Comparison of ENCODE assay signal across 9 cellular contexts in the genomic region with DNA sequence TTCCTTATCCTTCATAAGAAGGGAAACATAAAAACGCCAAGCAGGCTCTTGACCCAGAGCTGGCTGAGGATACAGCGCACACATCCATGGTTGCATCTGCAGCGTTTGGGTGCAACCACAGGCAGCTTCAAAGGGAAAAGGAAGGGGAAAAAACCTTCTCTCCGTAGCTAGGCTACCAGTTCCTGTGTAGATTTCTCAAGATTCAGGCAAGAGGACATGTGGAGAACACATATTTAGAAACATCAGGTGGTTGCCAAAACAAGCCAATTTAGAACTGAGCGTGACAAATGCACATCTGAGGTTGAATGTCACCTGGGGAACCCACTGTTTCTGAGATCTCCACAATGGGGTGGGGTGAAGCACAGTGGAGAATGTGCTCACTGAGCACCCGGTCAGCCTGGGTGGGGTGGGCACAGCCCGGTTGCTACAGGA.
DNase-seq lines count a peak whose midpoint lies in the region; ATAC-seq and TF ChIP-seq lines count a peak whose summit lies in the region.
"Had no signal": no experiment of that assay in that cellular context is flagged by ENCODE, and none has a peak within 500 bp of the region (broad histone marks: within the 10 kb centered on the region; RNA-seq: fewer than 3 reads in every experiment).

No MANE protein-coding gene starts in this region.

- no peak overlapping the region for H3K4me3 Mint-ChIP-seq in activated CD4-positive, alpha-beta T cell treated with anti-CD3 and anti-CD28 coated beads for 36 hours
- H3K4me3 Mint-ChIP-seq in stimulated activated naive B cell treated with anti-CD40 and anti-IgM and Interleukin-4, amounts not matched to agents 10 μg/mL and 1 μg/mL and 100 μg/mL, for 72 hours: peak overlapping the region; percentile 43 to 74
- no peak overlapping the region for H3K4me3 Mint-ChIP-seq in Calu3 (ENCODE audit: low read depth, unreplicated experiment)

- peaks cover 46% of the 10 kb centered on the region for H3K4me1 Mint-ChIP-seq in activated CD4-positive, alpha-beta T cell treated with anti-CD3 and anti-CD28 coated beads for 36 hours
- peaks cover 38 to 55% of the 10 kb centered on the region in 2 donors for H3K4me1 Mint-ChIP-seq in stimulated activated naive B cell treated with anti-CD40 and anti-IgM and Interleukin-4, amounts not matched to agents 10 μg/mL and 1 μg/mL and 100 μg/mL, for 72 hours
- H3K4me1 Mint-ChIP-seq in Calu3 (ENCODE audit: low read depth, unreplicated experiment): no peaks in the 10 kb centered on the region

- POLR2A ChIA-PET in activated CD4-positive, alpha-beta T cell treated with anti-CD3 and anti-CD28 coated beads for 36 hours (lab: Charles Lee): no interaction called here

- peak overlapping the region; percentile 55 for H3K27ac Mint-ChIP-seq in activated CD4-positive, alpha-beta T cell treated with anti-CD3 and anti-CD28 coated beads for 36 hours
- H3K27ac Mint-ChIP-seq in stimulated activated naive B cell treated with anti-CD40 and anti-IgM and Interleukin-4, amounts not matched to agents 10 μg/mL and 1 μg/mL and 100 μg/mL, for 72 hours: peak overlapping the region; percentile 96
- no peak overlapping the region for H3K27ac Mint-ChIP-seq in Calu3 (ENCODE audit: unreplicated experiment)

- no peaks in the 10 kb centered on the region for H3K9me3 ChIP-seq in sigmoid colon

- H3K27me3 Mint-ChIP-seq in activated CD4-positive, alpha-beta T cell treated with anti-CD3 and anti-CD28 coated beads for 36 hours: no peaks in the 10 kb centered on the region
- peaks cover 0 to 11% of the 10 kb centered on the region in 2 donors for H3K27me3 Mint-ChIP-seq in stimulated activated naive B cell treated with anti-CD40 and anti-IgM and Interleukin-4, amounts not matched to agents 10 μg/mL and 1 μg/mL and 100 μg/mL, for 72 hours
- no peaks in the 10 kb centered on the region for H3K27me3 Mint-ChIP-seq in Calu3 (ENCODE audit: unreplicated experiment)

- H3K27ac ChIP-seq in sigmoid colon: peak overlapping the region in 1 of 4 donors; percentile 2

- intact Hi-C loops in activated CD4-positive, alpha-beta T cell treated with anti-CD3 and anti-CD28 coated beads for 36 hours (cut with DNase I, micrococcal nuclease): no loop called here
- intact Hi-C loops in sigmoid colon (cut with DNase I): no loop called here
- intact Hi-C loops in Calu3 (cut with micrococcal nuclease; ENCODE audit: unreplicated experiment): no loop called here

- TF ChIP-seq CTCF in sigmoid colon (IDR thresholded peaks at IDR 0.05) (no peak), Calu3 (IDR thresholded peaks at IDR 0.05; ENCODE audit: unreplicated experiment) (no peak)

- peaks cover 0 to 4% (median 0%) of the 10 kb centered on the region in 4 donors for H3K4me1 ChIP-seq in sigmoid colon

- H3K9me3 Mint-ChIP-seq in activated CD4-positive, alpha-beta T cell treated with anti-CD3 and anti-CD28 coated beads for 36 hours (ENCODE audit: low read depth): no peaks in the 10 kb centered on the region
- H3K9me3 Mint-ChIP-seq in stimulated activated naive B cell treated with anti-CD40 and anti-IgM and Interleukin-4, amounts not matched to agents 10 μg/mL and 1 μg/mL and 100 μg/mL, for 72 hours: no peaks in the 10 kb centered on the region
- no peaks in the 10 kb centered on the region for H3K9me3 Mint-ChIP-seq in Calu3 (ENCODE audit: low read depth, unreplicated experiment)

- no peak for TF ChIP-seq POLR2A in sigmoid colon (IDR thresholded peaks at IDR 0.05)

- no peaks in the 10 kb centered on the region for H3K36me3 ChIP-seq in sigmoid colon

- H3K27me3 ChIP-seq in sigmoid colon: no peaks in the 10 kb centered on the region

- no peak overlapping the region for H3K4me3 ChIP-seq in sigmoid colon

- peak; percentile 51 for DNase-seq in activated CD4-positive, alpha-beta T cell treated with anti-CD3 and anti-CD28 coated beads for 36 hours
- no peak for DNase-seq in activated CD4-positive, alpha-beta T cell treated with anti-CD3 and anti-CD28 coated beads for 1 hour
- peak; percentile 31 to 78 for DNase-seq in NOMO-1 (lab: John Stamatoyannopoulos, UW; ENCODE audit: unreplicated experiment in 2 of 2)
- DNase-seq in central memory CD4-positive, alpha-beta T cell: peak; percentile 80
- DNase-seq in stimulated activated naive B cell treated with anti-CD40 and anti-IgM and Interleukin-4, amounts not matched to agents 10 μg/mL and 1 μg/mL and 100 μg/mL, for 72 hours: peak; percentile 15
- DNase-seq in sigmoid colon: no peak
- no peak for DNase-seq in Calu3
- no peak for DNase-seq in SW480 (ENCODE audit: low spot score)
- DNase-seq: mesendoderm had no signal

- BruUV-seq in Calu3 (replicated peaks; lab: Mats Ljungman, UMichigan): no TSS peak

- TF ChIP-seq EP300 in sigmoid colon (IDR thresholded peaks at IDR 0.05): no peak

- CTCF ChIA-PET in activated CD4-positive, alpha-beta T cell treated with anti-CD3 and anti-CD28 coated beads for 36 hours (lab: Charles Lee): interaction anchor here (0.6 to 1.4 kb wide), 5 partner anchors 9 to 1370 kb away, joined by 3 to 9 read pairs (median 3); no protein-coding TSS in a partner anchor
- CTCF ChIA-PET in Calu3 (lab: Charles Lee): no interaction called here

- 38 to 68% methylated on average over 7 of the region's 7 CpGs for WGBS in sigmoid colon, 2 donors

- no peaks in the 10 kb centered on the region for H3K36me3 Mint-ChIP-seq in activated CD4-positive, alpha-beta T cell treated with anti-CD3 and anti-CD28 coated beads for 36 hours (ENCODE audit: low read depth)
- no peaks in the 10 kb centered on the region for H3K36me3 Mint-ChIP-seq in stimulated activated naive B cell treated with anti-CD40 and anti-IgM and Interleukin-4, amounts not matched to agents 10 μg/mL and 1 μg/mL and 100 μg/mL, for 72 hours
- no peaks in the 10 kb centered on the region for H3K36me3 Mint-ChIP-seq in Calu3 (ENCODE audit: insufficient read depth, unreplicated experiment)

- ATAC-seq in activated CD4-positive, alpha-beta T cell treated with anti-CD3 and anti-CD28 coated beads for 36 hours: peak; percentile 85
- ATAC-seq in stimulated activated naive B cell treated with anti-CD40 and anti-IgM and Interleukin-4, amounts not matched to agents 10 μg/mL and 1 μg/mL and 100 μg/mL, for 72 hours (replicated peaks): peak; percentile 83 to 84

Comparison
In these comparisons a context has a peak if more than half of its experiments do, and no peak if none do; other contexts are left out.
1. DNase-seq: peak in activated CD4-positive, alpha-beta T cell treated with anti-CD3 and anti-CD28 coated beads for 36 hours (single experiment), NOMO-1 (2 of 2), central memory CD4-positive, alpha-beta T cell (single experiment) and stimulated activated naive B cell treated with anti-CD40 and anti-IgM and Interleukin-4, amounts not matched to agents 10 μg/mL and 1 μg/mL and 100 μg/mL, for 72 hours (single experiment); none in activated CD4-positive, alpha-beta T cell treated with anti-CD3 and anti-CD28 coated beads for 1 hour (single experiment), sigmoid colon (single experiment), Calu3 (single experiment) and SW480 (single experiment).
2. H3K4me3 Mint-ChIP-seq: peak in stimulated activated naive B cell treated with anti-CD40 and anti-IgM and Interleukin-4, amounts not matched to agents 10 μg/mL and 1 μg/mL and 100 μg/mL, for 72 hours (2 of 2); none in activated CD4-positive, alpha-beta T cell treated with anti-CD3 and anti-CD28 coated beads for 36 hours (single experiment) and Calu3 (single experiment).